Comparison of ENCODE assay signal across 19 cellular contexts in the genomic region with DNA sequence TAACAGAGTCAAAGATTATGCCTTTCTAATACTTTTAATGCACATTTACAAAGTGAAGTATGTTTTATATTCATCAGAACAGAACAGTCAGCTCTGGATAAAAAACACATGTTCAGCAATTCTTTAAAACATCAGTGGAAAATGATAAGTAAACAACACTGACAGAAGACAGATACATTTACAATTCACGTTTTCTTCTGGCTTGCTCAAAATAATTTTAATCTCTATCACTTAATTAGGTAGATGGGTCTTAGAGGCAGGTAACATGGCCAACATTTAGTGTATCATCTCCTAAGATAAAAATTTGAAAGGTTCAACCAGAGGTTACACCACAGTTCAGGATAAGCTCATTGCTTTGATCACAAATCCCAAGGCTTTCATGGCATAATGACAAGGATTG.
DNase-seq lines count a peak whose midpoint lies in the region; ATAC-seq, FAIRE-seq and TF ChIP-seq lines count a peak whose summit lies in the region.
"Had no signal": no experiment of that assay in that cellular context is flagged by ENCODE, and none has a peak within 500 bp of the region (broad histone marks: within the 10 kb centered on the region; RNA-seq: fewer than 3 reads in every experiment).

No MANE protein-coding gene starts in this region.

- WGBS in SK-N-SH (ENCODE audit: low lambda C conversion rate): 19% methylated on average over 1 of the region's 1 CpG
- 41 to 60% methylated on average over 1 of the region's 1 CpG for WGBS in pancreas, 2 donors

- CTCF ChIA-PET in SK-N-SH (lab: Yijun Ruan, JAX): interaction anchor here (0.7 to 1.6 kb wide), 4 partner anchors 8 to 442 kb away, joined by 3 to 5 read pairs (median 3); no protein-coding TSS in a partner anchor
- CTCF ChIA-PET in activated CD8-positive, alpha-beta memory T cell treated with anti-CD3 and anti-CD28 coated beads, Interleukin-2, amount 10 ng/mL, durations not matched to agents 7 days and 5 days (lab: Charles Lee): no interaction called here

- no peak overlapping the region for H3K9ac ChIP-seq in SK-N-SH
- H3K9ac ChIP-seq: GM23248, KMS-11 had no signal

- no peaks in the 10 kb centered on the region for H3K9me2 ChIP-seq in SK-N-SH

- FAIRE-seq in GM18507 (lab: Jason Lieb, UNC) (peak; percentile 24), pancreas (lab: Jason Lieb, UNC) (peak; percentile 75)
- FAIRE-seq: GM12878, GM19239 had no signal

- no peaks in the 10 kb centered on the region for H3K36me3 ChIP-seq in SK-N-SH (replicated peaks in 1 of 2; ENCODE audit: control insufficient read depth in 1 of 2, insufficient read depth in 2 of 2, low read length in 1 of 2)
- no peaks in the 10 kb centered on the region for H3K36me3 ChIP-seq in pancreas
- H3K36me3 ChIP-seq: HAP-1 had no signal

- no peak overlapping the region for H3K27ac Mint-ChIP-seq in activated CD8-positive, alpha-beta memory T cell treated with anti-CD3 and anti-CD28 coated beads, Interleukin-2, amount 10 ng/mL, durations not matched to agents 7 days and 5 days
- H3K27ac Mint-ChIP-seq: CD4-positive, alpha-beta T cell had no signal

- no peak for TF ChIP-seq RAD21 in SK-N-SH (IDR thresholded peaks at IDR 0.05; ENCODE audit: low read length)

- TF ChIP-seq EP300 in SK-N-SH (IDR thresholded peaks at IDR 0.05; ENCODE audit: borderline replicate concordance in 1 of 2, low read depth in 1 of 2, low read length in 1 of 2): peak in 1 of 2 experiments; percentile 76; a peak in 2 of 4 replicates

- H3K4me1 ChIP-seq in SK-N-SH (ENCODE audit: control insufficient read depth in 1 of 2, insufficient read depth in 2 of 2, low read depth in 1 of 2, low read length in 1 of 2): peaks cover 0 to 10% of the 10 kb centered on the region in 2 experiments; a peak in 2 of 4 replicates
- H3K4me1 ChIP-seq in pancreas: no peaks in the 10 kb centered on the region
- H3K4me1 ChIP-seq: Caco-2, HAP-1 had no signal

- intact Hi-C loops in pancreas (cut with DNase I): no loop called here

- no peak overlapping the region for H3K4me2 ChIP-seq in SK-N-SH
- H3K4me2 ChIP-seq: KMS-11 had no signal

- no peaks in the 10 kb centered on the region for H4K20me1 ChIP-seq in SK-N-SH (ENCODE audit: insufficient read depth)

- H3K27ac ChIP-seq in SK-N-SH (ENCODE audit: low read depth in 2 of 2, low read length in 1 of 2) (peak overlapping the region in 1 of 2 experiments; percentile 34; a peak in 1 of 4 replicates), pancreas (no peak overlapping the region)
- H3K27ac ChIP-seq: C4-2B, GM23248, KMS-11 had no signal

- no peak for ATAC-seq in pancreas
- ATAC-seq in activated CD8-positive, alpha-beta memory T cell treated with anti-CD3 and anti-CD28 coated beads, Interleukin-2, amount 10 ng/mL, durations not matched to agents 7 days and 5 days: no peak
- ATAC-seq: GM12878 had no signal

- H2AFZ ChIP-seq in SK-N-SH (ENCODE audit: low read depth): no peak overlapping the region
- H2AFZ ChIP-seq: GM23248 had no signal

- H3K79me2 ChIP-seq in SK-N-SH (ENCODE audit: insufficient read depth): no peaks in the 10 kb centered on the region

- H3F3A ChIP-seq in SK-N-SH (replicated peaks; ENCODE audit: insufficient read depth): no peaks in the 10 kb centered on the region

- no peak for DNase-seq in GM18507 (ENCODE audit: extremely low spot score, insufficient read length, low read depth)
- DNase-seq in SK-N-SH: peak; percentile 35
- peak; percentile 3 for DNase-seq in fibroblast of peridontal ligament (ENCODE audit: extremely low read depth)
- no peak for DNase-seq in pancreas
- DNase-seq in DMS53 treated with DMSO at 0.1 percent for 48 hours (lab: John Stamatoyannopoulos, UW; ENCODE audit: unreplicated experiment): no peak
- DNase-seq in activated CD8-positive, alpha-beta memory T cell treated with anti-CD3 and anti-CD28 coated beads, Interleukin-2, amount 10 ng/mL, durations not matched to agents 7 days and 5 days: no peak
- DNase-seq in NCI-H1694 treated with DMSO at 0.1 percent for 48 hours (lab: John Stamatoyannopoulos, UW): no peak
- DNase-seq: ACHN; Caco-2; CD4-positive, alpha-beta T cell; DMS153; DND-41; EL; GM23248 had no signal

- no peaks in the 10 kb centered on the region for H3K27me3 Mint-ChIP-seq in activated CD8-positive, alpha-beta memory T cell treated with anti-CD3 and anti-CD28 coated beads, Interleukin-2, amount 10 ng/mL, durations not matched to agents 7 days and 5 days
- H3K27me3 Mint-ChIP-seq: CD4-positive, alpha-beta T cell had no signal

- H3K4me1 Mint-ChIP-seq in activated CD8-positive, alpha-beta memory T cell treated with anti-CD3 and anti-CD28 coated beads, Interleukin-2, amount 10 ng/mL, durations not matched to agents 7 days and 5 days: no peaks in the 10 kb centered on the region

- POLR2A ChIA-PET in SK-N-SH (lab: Yijun Ruan, JAX): no interaction called here

- H3K36me3 Mint-ChIP-seq in activated CD8-positive, alpha-beta memory T cell treated with anti-CD3 and anti-CD28 coated beads, Interleukin-2, amount 10 ng/mL, durations not matched to agents 7 days and 5 days: peaks cover 7% of the 10 kb centered on the region

- H3K9me3 ChIP-seq in SK-N-SH: no peaks in the 10 kb centered on the region
- H3K9me3 ChIP-seq in pancreas: no peaks in the 10 kb centered on the region
- H3K9me3 ChIP-seq: Caco-2, HAP-1 had no signal

- H3K4me3 Mint-ChIP-seq in activated CD8-positive, alpha-beta memory T cell treated with anti-CD3 and anti-CD28 coated beads, Interleukin-2, amount 10 ng/mL, durations not matched to agents 7 days and 5 days: no peak overlapping the region
- H3K4me3 Mint-ChIP-seq: CD4-positive, alpha-beta T cell had no signal

- H3K9me3 Mint-ChIP-seq in activated CD8-positive, alpha-beta memory T cell treated with anti-CD3 and anti-CD28 coated beads, Interleukin-2, amount 10 ng/mL, durations not matched to agents 7 days and 5 days (ENCODE audit: low read depth): no peaks in the 10 kb centered on the region
- H3K9me3 Mint-ChIP-seq: CD4-positive, alpha-beta T cell had no signal

- H3K4me3 ChIP-seq in SK-N-SH (ENCODE audit: low read depth in 2 of 2, low read length in 1 of 2) (no peak overlapping the region), pancreas (no peak overlapping the region)
- H3K4me3 ChIP-seq: GM12878, GM23248, HAP-1 had no signal

- TF ChIP-seq CTCF in SK-N-SH (IDR thresholded peaks at IDR 0.05): no peak
- no peak for TF ChIP-seq CTCF in pancreas (IDR thresholded peaks at IDR 0.05)

- H3K27me3 ChIP-seq in SK-N-SH (ENCODE audit: insufficient read depth) (no peaks in the 10 kb centered on the region), pancreas (no peaks in the 10 kb centered on the region)

TF ChIP-seq in SK-N-SH, 30 proteins besides CTCF, POLR2A, EP300 and RAD21 (continues in another document):
- TF ChIP-seq RCOR1 (IDR thresholded peaks at IDR 0.05; ENCODE audit: low read length): peak; percentile 45; the same call in 1 of the 2 replicates
- TF ChIP-seq, protein P1, sequence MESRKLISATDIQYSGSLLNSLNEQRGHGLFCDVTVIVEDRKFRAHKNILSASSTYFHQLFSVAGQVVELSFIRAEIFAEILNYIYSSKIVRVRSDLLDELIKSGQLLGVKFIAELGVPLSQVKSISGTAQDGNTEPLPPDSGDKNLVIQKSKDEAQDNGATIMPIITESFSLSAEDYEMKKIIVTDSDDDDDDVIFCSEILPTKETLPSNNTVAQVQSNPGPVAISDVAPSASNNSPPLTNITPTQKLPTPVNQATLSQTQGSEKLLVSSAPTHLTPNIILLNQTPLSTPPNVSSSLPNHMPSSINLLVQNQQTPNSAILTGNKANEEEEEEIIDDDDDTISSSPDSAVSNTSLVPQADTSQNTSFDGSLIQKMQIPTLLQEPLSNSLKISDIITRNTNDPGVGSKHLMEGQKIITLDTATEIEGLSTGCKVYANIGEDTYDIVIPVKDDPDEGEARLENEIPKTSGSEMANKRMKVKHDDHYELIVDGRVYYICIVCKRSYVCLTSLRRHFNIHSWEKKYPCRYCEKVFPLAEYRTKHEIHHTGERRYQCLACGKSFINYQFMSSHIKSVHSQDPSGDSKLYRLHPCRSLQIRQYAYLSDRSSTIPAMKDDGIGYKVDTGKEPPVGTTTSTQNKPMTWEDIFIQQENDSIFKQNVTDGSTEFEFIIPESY (IDR thresholded peaks at IDR 0.05; ENCODE audit: borderline replicate concordance, low read depth): no peak
- TF ChIP-seq MXI1 (IDR thresholded peaks at IDR 0.05; ENCODE audit: low read depth, low read length): no peak
- peak; percentile 85 for TF ChIP-seq GATA2 (CRISPR knock-in tag; IDR thresholded peaks at IDR 0.05)
- no peak for TF ChIP-seq JUND (IDR thresholded peaks at IDR 0.05)
- no peak for TF ChIP-seq SMC3 (IDR thresholded peaks at IDR 0.05; ENCODE audit: low read depth, low read length)
- no peak for TF ChIP-seq FOXJ3 (CRISPR knock-in tag; IDR thresholded peaks at IDR 0.05)
- no peak for TF ChIP-seq RFX5 (IDR thresholded peaks at IDR 0.05; ENCODE audit: low read length)
- TF ChIP-seq, protein P2, sequence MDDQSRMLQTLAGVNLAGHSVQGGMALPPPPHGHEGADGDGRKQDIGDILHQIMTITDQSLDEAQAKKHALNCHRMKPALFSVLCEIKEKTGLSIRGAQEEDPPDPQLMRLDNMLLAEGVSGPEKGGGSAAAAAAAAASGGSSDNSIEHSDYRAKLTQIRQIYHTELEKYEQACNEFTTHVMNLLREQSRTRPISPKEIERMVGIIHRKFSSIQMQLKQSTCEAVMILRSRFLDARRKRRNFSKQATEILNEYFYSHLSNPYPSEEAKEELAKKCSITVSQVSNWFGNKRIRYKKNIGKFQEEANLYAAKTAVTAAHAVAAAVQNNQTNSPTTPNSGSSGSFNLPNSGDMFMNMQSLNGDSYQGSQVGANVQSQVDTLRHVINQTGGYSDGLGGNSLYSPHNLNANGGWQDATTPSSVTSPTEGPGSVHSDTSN (IDR thresholded peaks at IDR 0.05): no peak
- TF ChIP-seq, protein P3, sequence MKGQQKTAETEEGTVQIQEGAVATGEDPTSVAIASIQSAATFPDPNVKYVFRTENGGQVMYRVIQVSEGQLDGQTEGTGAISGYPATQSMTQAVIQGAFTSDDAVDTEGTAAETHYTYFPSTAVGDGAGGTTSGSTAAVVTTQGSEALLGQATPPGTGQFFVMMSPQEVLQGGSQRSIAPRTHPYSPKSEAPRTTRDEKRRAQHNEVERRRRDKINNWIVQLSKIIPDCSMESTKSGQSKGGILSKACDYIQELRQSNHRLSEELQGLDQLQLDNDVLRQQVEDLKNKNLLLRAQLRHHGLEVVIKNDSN (IDR thresholded peaks at IDR 0.05; ENCODE audit: borderline replicate concordance, low read depth): no peak
- TF ChIP-seq GABPA (IDR thresholded peaks at IDR 0.05; ENCODE audit: low read depth): no peak
- 0 out of 2 replicates have a peak, but pooled peaks have one; percentile 15 for TF ChIP-seq POLR2AphosphoS5 (IDR thresholded peaks at IDR 0.05; ENCODE audit: low read depth, low read length)
- TF ChIP-seq TEAD4 (IDR thresholded peaks at IDR 0.05; ENCODE audit: borderline replicate concordance, insufficient read depth): no peak
- peak; percentile 45 for TF ChIP-seq TCF12 (IDR thresholded peaks at IDR 0.05)

Comparison
In these comparisons a context has a peak if more than half of its experiments do, and no peak if none do; other contexts are left out.
1. DNase-seq: peak in SK-N-SH (single experiment) and fibroblast of peridontal ligament (single experiment); none in GM18507 (single experiment), pancreas (0 of 6), DMS53 treated with DMSO at 0.1 percent for 48 hours (single experiment), activated CD8-positive, alpha-beta memory T cell treated with anti-CD3 and anti-CD28 coated beads, Interleukin-2, amount 10 ng/mL, durations not matched to agents 7 days and 5 days (single experiment) and NCI-H1694 treated with DMSO at 0.1 percent for 48 hours (single experiment).